8 cellular contexts compared by ENCODE assay signal in the genomic region with DNA sequence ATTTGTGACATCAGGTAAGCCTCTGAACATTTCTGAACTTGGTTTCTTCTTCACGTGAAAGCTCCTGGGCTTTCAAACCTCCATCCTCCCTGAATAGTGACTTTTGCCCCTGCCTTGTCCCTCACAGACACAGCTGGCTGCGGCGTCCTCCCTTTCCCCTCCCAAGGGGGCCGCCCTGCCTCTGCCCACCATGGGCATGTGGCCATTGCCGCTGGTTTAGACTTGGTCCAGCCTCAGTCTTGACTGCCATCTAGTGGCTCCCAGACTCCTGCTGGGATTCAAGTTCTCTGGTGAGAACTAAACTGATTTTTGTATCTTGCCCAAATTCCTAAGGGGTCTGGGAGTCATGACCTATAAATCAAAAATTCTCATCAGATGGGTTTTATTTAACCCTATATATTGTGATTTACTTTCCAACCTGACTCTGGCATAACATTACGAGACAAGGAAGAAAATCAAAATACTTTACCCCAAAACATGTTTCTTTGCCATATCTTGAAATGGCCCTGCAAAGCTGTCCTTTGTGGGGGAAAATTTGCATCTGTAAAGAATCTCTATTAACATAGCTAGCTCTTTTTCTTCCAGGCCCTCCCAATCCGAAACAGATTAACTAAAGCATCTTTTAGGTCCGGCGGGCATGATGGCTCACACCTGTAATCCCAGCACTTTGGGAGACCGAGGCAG.
DNase-seq lines count a peak whose midpoint lies in the region; TF ChIP-seq lines count a peak whose summit lies in the region.
"Not testable (repeated sequence)": the region's sequence is repeated elsewhere in the genome, so short reads cannot be mapped to it uniquely, and the experiment has no call there.

No MANE protein-coding gene starts in this region.

- H4K20me1 ChIP-seq in neural cell (ENCODE audit: insufficient read depth) = not testable (repeated sequence)

- DNase-seq in DMS79 treated with DMSO at 0.1 percent for 48 hours (lab: John Stamatoyannopoulos, UW) = peak; percentile 41
- DNase-seq in Jurkat, Clone E6-1 (ENCODE audit: low read depth, low spot score) = peak; percentile 45
- DNase-seq in NCI-H774 (lab: John Stamatoyannopoulos, UW) = peak; percentile 54
- DNase-seq in WERI-Rb-1 = peak; percentile 83
- DNase-seq in astrocyte of the spinal cord (ENCODE audit: low read depth, low spot score) = peak; percentile 50
- peak; percentile 78 for DNase-seq in glutamatergic neuron
- DNase-seq in tibial artery = not testable (repeated sequence)

- intact Hi-C loops in tibial artery (cut with DNase I; ENCODE audit: low total_unique reads) = not testable (repeated sequence)

- not testable (repeated sequence) for H3K4me3 ChIP-seq in Jurkat, Clone E6-1 (ENCODE audit: low read length); WERI-Rb-1 (ENCODE audit: low read depth, low read length); astrocyte of the spinal cord (ENCODE audit: low read depth, low read length); neural cell (ENCODE audit: low read length); tibial artery

- not testable (repeated sequence) for H3K27me3 ChIP-seq in WERI-Rb-1 (ENCODE audit: insufficient read depth, low read depth, severe bottlenecking); neural cell (ENCODE audit: insufficient read depth, low read depth, low read length)
- H3K27me3 ChIP-seq in tibial artery = peaks cover 0 to 48% of the 10 kb centered on the region in 2 donors

- not testable (repeated sequence) for H3K27ac Mint-ChIP-seq in glutamatergic neuron (ENCODE audit: unreplicated experiment)

- H3K4me1 ChIP-seq in tibial artery = not testable (repeated sequence)

- TF ChIP-seq CTCF in WERI-Rb-1 (IDR thresholded peaks at IDR 0.05; ENCODE audit: low read depth, low read length) (peak; percentile 93), astrocyte of the spinal cord (IDR thresholded peaks at IDR 0.05; ENCODE audit: low read depth, low read length) (peak; percentile 97), glutamatergic neuron (IDR thresholded peaks at IDR 0.05; ENCODE audit: partially characterized antibody, unreplicated experiment) (peak; percentile 65), neural cell (IDR thresholded peaks at IDR 0.05; ENCODE audit: poor library complexity, severe bottlenecking) (peak; percentile 93), tibial artery (IDR thresholded peaks at IDR 0.05) (peak; percentile 56 to 77)

- TF ChIP-seq EP300 in neural cell (conservative IDR thresholded peaks at IDR 0.05; ENCODE audit: poor library complexity, severe bottlenecking) = not testable (repeated sequence)

- not testable (repeated sequence) for H3K9me2 ChIP-seq in neural cell (ENCODE audit: insufficient read depth, low read length)

- not testable (repeated sequence) for H3K9me3 ChIP-seq in WERI-Rb-1 (ENCODE audit: severe bottlenecking); neural cell (ENCODE audit: low read length); tibial artery

- H3K4me2 ChIP-seq in neural cell (ENCODE audit: low read length) = not testable (repeated sequence)

- in situ Hi-C loops in astrocyte of the spinal cord (cut with HindIII; ENCODE audit: low sequenced_read_pairs) = not testable (repeated sequence)

- H3K36me3 ChIP-seq in WERI-Rb-1; neural cell (ENCODE audit: insufficient read depth, low read length); tibial artery: not testable (repeated sequence)

- not testable (repeated sequence) for H3K9ac ChIP-seq in neural cell (ENCODE audit: low read length)

- not testable (repeated sequence) for H3K27me3 Mint-ChIP-seq in glutamatergic neuron (ENCODE audit: unreplicated experiment)

- not testable (repeated sequence) for H3F3A ChIP-seq in neural cell (ENCODE audit: insufficient read depth, low read length, poor library complexity, severe bottlenecking)

- not testable (repeated sequence) for H3K27ac ChIP-seq in WERI-Rb-1; neural cell (ENCODE audit: low read length); tibial artery

- H3K9me3 Mint-ChIP-seq in glutamatergic neuron (ENCODE audit: unreplicated experiment) = not testable (repeated sequence)

- H3K4me3 Mint-ChIP-seq in glutamatergic neuron (ENCODE audit: unreplicated experiment) = not testable (repeated sequence)

- TF ChIP-seq RAD21 in neural cell (conservative IDR thresholded peaks at IDR 0.05) = peak; percentile 94

- not testable (repeated sequence) for H2AFZ ChIP-seq in neural cell (ENCODE audit: low read depth, low read length)

- H3K4me1 Mint-ChIP-seq in glutamatergic neuron (ENCODE audit: low read depth, unreplicated experiment) = not testable (repeated sequence)

- H3K79me2 ChIP-seq in neural cell (replicated peaks; ENCODE audit: insufficient read depth, low read length) = not testable (repeated sequence)

- H3K36me3 Mint-ChIP-seq in glutamatergic neuron (ENCODE audit: unreplicated experiment) = not testable (repeated sequence)

TF ChIP-seq in neural cell, 6 proteins besides CTCF, POLR2A, EP300 and RAD21:
- peak; percentile 37 for TF ChIP-seq MXI1 (conservative IDR thresholded peaks at IDR 0.05; ENCODE audit: poor library complexity, severe bottlenecking)
- peak; percentile 91 for TF ChIP-seq SMC3 (conservative IDR thresholded peaks at IDR 0.05; ENCODE audit: poor library complexity)
